ENCODE assay signal across 30 cellular contexts in genomic region chr7:118026791-118027190, GRCh38.
"Had no signal": no experiment of that assay in that cellular context is flagged by ENCODE, and none has a peak within 500 bp of the region (broad histone marks: within the 10 kb centered on the region; RNA-seq: fewer than 3 reads in every experiment).

No MANE protein-coding gene starts in this region.

- H3K4me1 ChIP-seq: SJCRH30 had no signal

- H3K9ac ChIP-seq: KMS-11 had no signal

- DNase-seq: Karpas-422, MM.1S, MV-4-11, NCI-H1092, NCI-H1105, NCI-H1417 treated with DMSO at 0.1 percent for 48 hours, NCI-H1436 treated with DMSO at 0.1 percent for 48 hours, NCI-H1694 treated with DMSO at 0.1 percent for 48 hours, NCI-H187 treated with DMSO at 0.1 percent for 48 hours, NCI-H2029, NCI-H2081, NCI-H2171 treated with DMSO at 0.1 percent for 48 hours, NCI-H2227 treated with DMSO at 0.1 percent for 48 hours, NCI-H345, NCI-H446, NCI-H510A treated with DMSO at 0.1 percent for 48 hours, NCI-H524 treated with DMSO at 0.1 percent for 48 hours, NCI-H526 treated with DMSO at 0.1 percent for 48 hours, NCI-H774, PC-9, SHP77, SIG-M5, SJCRH30 had no signal

- H2AFZ ChIP-seq: PC-9 had no signal

- H3K27ac ChIP-seq: KMS-11, PC-9, RWPE1, SJCRH30, SK-N-MC had no signal

- H3K36me3 ChIP-seq: SJCRH30 had no signal

- H3K4me2 ChIP-seq: KMS-11, PC-9 had no signal

- ATAC-seq: Panc1, Right ventricle myocardium inferior, SK-N-SH treated with all-trans-retinoic acid at 6 μM for 48 hours had no signal

- H3K9me3 ChIP-seq: SJCRH30 had no signal

- H3K4me3 ChIP-seq: PC-9, SJCRH30, SK-N-MC had no signal

- FAIRE-seq: RCC 7860 had no signal

- H3K27me3 ChIP-seq: SJCRH30 had no signal
